ENCODE assay signal across 12 cellular contexts in genomic region chr15:80093854-80094418, GRCh38. TPM values are rescaled to one million over a fixed set of nuclear protein-coding genes. Genes with fewer than 3 reads are reported as not detected.
DNase-seq lines count a peak whose midpoint lies in the region; ATAC-seq, FAIRE-seq and TF ChIP-seq lines count a peak whose summit lies in the region.
"Had no signal": no experiment of that assay in that cellular context is flagged by ENCODE, and none has a peak within 500 bp of the region (broad histone marks: within the 10 kb centered on the region; RNA-seq: fewer than 3 reads in every experiment).

No MANE protein-coding gene starts in this region.

- H3K36me3 Mint-ChIP-seq in activated naive CD8-positive, alpha-beta T cell treated with anti-CD3 and anti-CD28 coated beads for 36 hours: peaks cover 11% of the 10 kb centered on the region

- peaks cover 0 to 17% (median 4%) of the 10 kb centered on the region in 4 donors for H3K4me1 ChIP-seq in right lobe of liver
- peaks cover 16% of the 10 kb centered on the region for H3K4me1 ChIP-seq in HepG2 (ENCODE audit: insufficient read depth, low read length)
- H3K4me1 ChIP-seq in MM.1S (ENCODE audit: low read length): no peaks in the 10 kb centered on the region

- H3K9me3 ChIP-seq in right lobe of liver (no peaks in the 10 kb centered on the region), HepG2 (ENCODE audit: low read length) (no peaks in the 10 kb centered on the region), MM.1S (replicated peaks; ENCODE audit: insufficient read depth, low read length) (no peaks in the 10 kb centered on the region)
- H3K9me3 ChIP-seq: thoracic aorta had no signal

- H3K27ac ChIP-seq in right lobe of liver: no peak overlapping the region
- H3K27ac ChIP-seq in HepG2 (ENCODE audit: extremely low read length, insufficient read depth, low read length): no peak overlapping the region
- H3K27ac ChIP-seq in MM.1S (ENCODE audit: low read length): no peak overlapping the region

- H3K27ac Mint-ChIP-seq in activated naive CD8-positive, alpha-beta T cell treated with anti-CD3 and anti-CD28 coated beads for 36 hours: peak overlapping the region; percentile 59

- POLR2A ChIA-PET in HepG2 (lab: Yijun Ruan, JAX): no interaction called here

- H3K9me3 Mint-ChIP-seq in activated naive CD8-positive, alpha-beta T cell treated with anti-CD3 and anti-CD28 coated beads for 36 hours: peaks cover under 1% of the 10 kb centered on the region
- H3K9me3 Mint-ChIP-seq: H9 had no signal

- no TSS peak for BruUV-seq in HepG2 (replicated peaks; lab: Mats Ljungman, UMichigan)

- no peaks in the 10 kb centered on the region; the same call in 1 of the 2 replicates for H3F3A ChIP-seq in MM.1S (ENCODE audit: insufficient read depth, low read length)

- H4K20me1 ChIP-seq in HepG2 (ENCODE audit: insufficient read depth, low read length) (peaks cover 44% of the 10 kb centered on the region), MM.1S (ENCODE audit: insufficient read depth, low read length) (no peaks in the 10 kb centered on the region)

- 64% methylated on average over 4 of the region's 5 CpGs for WGBS in right lobe of liver (ENCODE audit: insufficient coverage, low coverage, low lambda C conversion rate, missing lambda C conversion rate)
- 100% methylated on average over 5 of the region's 5 CpGs for WGBS in HepG2 (ENCODE audit: low lambda C conversion rate)

- intact Hi-C loops in right lobe of liver (cut with DNase I): no loop called here
- intact Hi-C loops in HepG2 (cut with micrococcal nuclease; ENCODE audit: unreplicated experiment): no loop called here
- intact Hi-C loops in left colon (cut with DNase I, micrococcal nuclease): no loop called here

- H3K27me3 ChIP-seq in right lobe of liver: no peaks in the 10 kb centered on the region
- H3K27me3 ChIP-seq in HepG2 (ENCODE audit: control insufficient read depth in 1 of 2, insufficient read depth in 2 of 2, low read length in 2 of 2): no peaks in the 10 kb centered on the region
- H3K27me3 ChIP-seq in MM.1S (replicated peaks; ENCODE audit: insufficient read depth, low read length): no peaks in the 10 kb centered on the region

- peaks cover 34% of the 10 kb centered on the region for H3K4me1 Mint-ChIP-seq in activated naive CD8-positive, alpha-beta T cell treated with anti-CD3 and anti-CD28 coated beads for 36 hours

- H3K4me2 ChIP-seq in HepG2 (ENCODE audit: low read depth, low read length) (no peak overlapping the region), MM.1S (ENCODE audit: low read depth, low read length) (no peak overlapping the region)

- no peak overlapping the region for H2AFZ ChIP-seq in HepG2 (ENCODE audit: low read length)
- H2AFZ ChIP-seq in MM.1S (ENCODE audit: low read length): no peak overlapping the region

- FAIRE-seq in HepG2 (lab: Jason Lieb, UNC): no peak

- no peak for TF ChIP-seq POLR2A in right lobe of liver (IDR thresholded peaks at IDR 0.05)
- no peak for TF ChIP-seq POLR2A in HepG2 (IDR thresholded peaks at IDR 0.05; ENCODE audit: insufficient read depth in 1 of 2, low read depth in 2 of 2, low read length in 2 of 2)

- no peaks in the 10 kb centered on the region for H3K27me3 Mint-ChIP-seq in activated naive CD8-positive, alpha-beta T cell treated with anti-CD3 and anti-CD28 coated beads for 36 hours

- DNase-seq in right lobe of liver (peak in 2 of 3 donors; percentile 35 to 55), HepG2 (ENCODE audit: low spot score) (no peak), left colon (peak; percentile 49 to 59), SW 1271 (lab: John Stamatoyannopoulos, UW) (no peak), MM.1S (no peak), globus pallidus (ENCODE audit: low spot score) (no peak)
- DNase-seq in activated naive CD8-positive, alpha-beta T cell treated with anti-CD3 and anti-CD28 coated beads for 36 hours: peak; percentile 8
- DNase-seq: EL, H9, MV-4-11 had no signal

- H3K79me2 ChIP-seq in HepG2 (ENCODE audit: insufficient read depth, low read length) (peaks cover 75% of the 10 kb centered on the region), MM.1S (ENCODE audit: low read length) (peaks cover 71% of the 10 kb centered on the region)

- CTCF ChIA-PET in HepG2 (lab: Yijun Ruan, JAX; ENCODE audit: low intra/inter-chr PET ratio, low total read pairs): no interaction called here

- no peaks in the 10 kb centered on the region for H3K9me2 ChIP-seq in MM.1S (replicated peaks; ENCODE audit: insufficient read depth, low read length)

- no peak for TF ChIP-seq RAD21 in HepG2 (CRISPR knock-in tag; IDR thresholded peaks at IDR 0.05)

- no peak overlapping the region for H3K4me3 ChIP-seq in right lobe of liver
- H3K4me3 ChIP-seq in HepG2 (replicated peaks in 1 of 3; ENCODE audit: insufficient read depth in 1 of 3, low read depth in 2 of 3, low read length in 3 of 3): no peak overlapping the region
- no peak overlapping the region for H3K4me3 ChIP-seq in MM.1S (ENCODE audit: low read length)
- H3K4me3 ChIP-seq: thoracic aorta had no signal

- TF ChIP-seq EP300 in HepG2 (IDR thresholded peaks at IDR 0.05; ENCODE audit: low read depth in 2 of 2, low read length in 2 of 2) (no peak), HepG2 (CRISPR knock-in tag; IDR thresholded peaks at IDR 0.05; ENCODE audit: borderline replicate concordance) (no peak)

- TF ChIP-seq CTCF in right lobe of liver (IDR thresholded peaks at IDR 0.05) (no peak), HepG2 (CRISPR knock-in tag; IDR thresholded peaks at IDR 0.05) (no peak), MM.1S (IDR thresholded peaks at IDR 0.05; ENCODE audit: low read length) (no peak)

- H3K9ac ChIP-seq in HepG2 (ENCODE audit: insufficient read depth, low read depth, low read length) (no peak overlapping the region), MM.1S (ENCODE audit: low read length) (no peak overlapping the region)

- ATAC-seq in right lobe of liver: peak; percentile 69 to 79 (median 74)
- ATAC-seq in HepG2: no peak
- peak; percentile 86 for ATAC-seq in left colon
- no peak for ATAC-seq in HG02870 (IDR thresholded peaks at IDR 0.05; ENCODE audit: unreplicated experiment)

- in situ Hi-C loops in HepG2 (cut with HindIII; ENCODE audit: extremely low pct_ligation_motif_present, low pct_unique_long_range_greater_than_20kb): no loop called here

- no peaks in the 10 kb centered on the region for H3K36me3 ChIP-seq in right lobe of liver
- H3K36me3 ChIP-seq in HepG2 (replicated peaks in 1 of 2; ENCODE audit: control insufficient read depth in 1 of 2, insufficient read depth in 2 of 2, low read length in 2 of 2): peaks cover 0 to 2% of the 10 kb centered on the region in 2 experiments; a peak in 1 of 5 replicates
- H3K36me3 ChIP-seq in MM.1S (replicated peaks; ENCODE audit: insufficient read depth, low read length): no peaks in the 10 kb centered on the region
- H3K36me3 ChIP-seq: thoracic aorta had no signal

- H3K4me3 Mint-ChIP-seq in activated naive CD8-positive, alpha-beta T cell treated with anti-CD3 and anti-CD28 coated beads for 36 hours: no peak overlapping the region
- H3K4me3 Mint-ChIP-seq: H9 had no signal

RNA-seq across cellular contexts. Expression of gene ZFAND6, which starts 34.5 kb away (rescaled TPM):
- total RNA-seq in right lobe of liver: 100 to 1,000 TPM in 1 of 6 experiments, 10 to 100 TPM in 5; 46.1 to 111 (median 48.9) TPM
- total RNA-seq in HepG2 (2016; rRNA removed; fragmentation: Illumina TruSeq; extraction: Trizol): 84.2 and 116 TPM in 2 replicates
- total RNA-seq in HepG2 (2016; cell fraction: cytosol; rRNA removed; fragmentation: Illumina TruSeq; extraction: Trizol; ENCODE audit: low read depth): 163 and 169 TPM in 2 replicates
- total RNA-seq in HepG2 (2016; cell fraction: insoluble cytoplasmic fraction; rRNA removed; fragmentation: Illumina TruSeq; extraction: Trizol): 84.8 and 120 TPM in 2 replicates
- 61.5 and 72.0 TPM in 2 replicates for total RNA-seq in HepG2 (2016; cell fraction: membrane; rRNA removed; fragmentation: Illumina TruSeq; extraction: Trizol)
- total RNA-seq in HepG2 (2016; cell fraction: nucleus; rRNA removed; fragmentation: Illumina TruSeq; extraction: Trizol): 53.8 and 55.3 TPM in 2 replicates
- 107 and 115 TPM in 2 replicates for polyA plus RNA-seq in HepG2 (2011; rRNA removed)
- polyA plus RNA-seq in HepG2 (2011; cell fraction: cytosol; rRNA removed): 73.1 and 90.8 TPM in 2 replicates
- 23.5 and 26.7 TPM in 2 replicates for polyA plus RNA-seq in HepG2 (2011; cell fraction: nucleus; rRNA removed)
- polyA plus RNA-seq in HepG2 (2012): 56.0 and 64.2 TPM in 2 replicates
- 14.8 and 17.1 TPM in 2 replicates for polyA plus RNA-seq in HepG2 (2016; cell fraction: cytosol; fragmentation: Illumina TruSeq; extraction: Trizol; ENCODE audit: low read depth)
- polyA plus RNA-seq in HepG2 (2016; cell fraction: insoluble cytoplasmic fraction; fragmentation: Illumina TruSeq; extraction: Trizol; ENCODE audit: low read depth): 108 and 110 TPM in 2 replicates
- 27.8 and 29.0 TPM in 2 replicates for polyA plus RNA-seq in HepG2 (2016; cell fraction: membrane; fragmentation: Illumina TruSeq; extraction: Trizol; ENCODE audit: low read depth)
- 53.6 and 59.5 TPM in 2 replicates for polyA plus RNA-seq in HepG2 (2016; cell fraction: nucleus; fragmentation: Illumina TruSeq; extraction: Trizol; ENCODE audit: insufficient read depth, low read depth)
- polyA minus RNA-seq in HepG2 (2011; rRNA and poly(A)+ RNA removed; ENCODE audit: low replicate concordance): 52.9 and 70.2 TPM in 2 replicates
- polyA minus RNA-seq in HepG2 (2011; cell fraction: cytosol; rRNA and poly(A)+ RNA removed): 77.0 and 77.7 TPM in 2 replicates
- 80.9 and 83.3 TPM in 2 replicates for polyA minus RNA-seq in HepG2 (2011; cell fraction: nucleus; rRNA and poly(A)+ RNA removed)
- 10 to 100 TPM; 25.5 to 28.7 TPM for total RNA-seq in activated naive CD8-positive, alpha-beta T cell treated with anti-CD3 and anti-CD28 coated beads for 36 hours
- total RNA-seq in left colon: 10 to 100 TPM; 66.7 to 87.1 TPM

RNA-seq across cellular contexts. Expression of gene FAH, which starts 58.9 kb away (rescaled TPM):
- 100 to 1,000 TPM; 164 to 250 (median 219) TPM for total RNA-seq in right lobe of liver
- 75.0 and 94.1 TPM in 2 replicates for total RNA-seq in HepG2 (2016; rRNA removed; fragmentation: Illumina TruSeq; extraction: Trizol)
- 27.3 and 29.8 TPM in 2 replicates for total RNA-seq in HepG2 (2016; cell fraction: cytosol; rRNA removed; fragmentation: Illumina TruSeq; extraction: Trizol; ENCODE audit: low read depth)
- total RNA-seq in HepG2 (2016; cell fraction: insoluble cytoplasmic fraction; rRNA removed; fragmentation: Illumina TruSeq; extraction: Trizol): 73.4 and 102 TPM in 2 replicates
- total RNA-seq in HepG2 (2016; cell fraction: membrane; rRNA removed; fragmentation: Illumina TruSeq; extraction: Trizol): 34.1 and 35.6 TPM in 2 replicates
- 43.8 and 46.1 TPM in 2 replicates for total RNA-seq in HepG2 (2016; cell fraction: nucleus; rRNA removed; fragmentation: Illumina TruSeq; extraction: Trizol)
- 36.6 and 52.3 TPM in 2 replicates for polyA plus RNA-seq in HepG2 (2011; rRNA removed)
- polyA plus RNA-seq in HepG2 (2011; cell fraction: cytosol; rRNA removed): 38.0 and 43.2 TPM in 2 replicates
- polyA plus RNA-seq in HepG2 (2011; cell fraction: nucleus; rRNA removed): 56.1 and 84.1 TPM in 2 replicates
- 47.4 and 51.9 TPM in 2 replicates for polyA plus RNA-seq in HepG2 (2012)
- 29.3 and 29.7 TPM in 2 replicates for polyA plus RNA-seq in HepG2 (2016; cell fraction: cytosol; fragmentation: Illumina TruSeq; extraction: Trizol; ENCODE audit: low read depth)
- polyA plus RNA-seq in HepG2 (2016; cell fraction: insoluble cytoplasmic fraction; fragmentation: Illumina TruSeq; extraction: Trizol; ENCODE audit: low read depth): 90.8 and 98.1 TPM in 2 replicates
- 27.0 and 31.7 TPM in 2 replicates for polyA plus RNA-seq in HepG2 (2016; cell fraction: membrane; fragmentation: Illumina TruSeq; extraction: Trizol; ENCODE audit: low read depth)
- polyA plus RNA-seq in HepG2 (2016; cell fraction: nucleus; fragmentation: Illumina TruSeq; extraction: Trizol; ENCODE audit: insufficient read depth, low read depth): 51.2 and 62.5 TPM in 2 replicates
- polyA minus RNA-seq in HepG2 (2011; rRNA and poly(A)+ RNA removed; ENCODE audit: low replicate concordance): 32.6 and 139 TPM in 2 replicates
- polyA minus RNA-seq in HepG2 (2011; cell fraction: cytosol; rRNA and poly(A)+ RNA removed): 38.0 and 39.1 TPM in 2 replicates
- polyA minus RNA-seq in HepG2 (2011; cell fraction: nucleus; rRNA and poly(A)+ RNA removed): 33.9 and 43.5 TPM in 2 replicates
- total RNA-seq in activated naive CD8-positive, alpha-beta T cell treated with anti-CD3 and anti-CD28 coated beads for 36 hours: 10 to 100 TPM; 45.0 to 49.0 TPM
- 10 to 100 TPM; 20.5 to 22.4 TPM for total RNA-seq in left colon

Comparison
In these comparisons a context has a peak if more than half of its experiments do, and no peak if none do; other contexts are left out.
1. ATAC-seq: peak in right lobe of liver (4 of 4) and left colon (single experiment); none in HepG2 (single experiment) and HG02870 (single experiment).
2. DNase-seq: peak in right lobe of liver (2 of 3), activated naive CD8-positive, alpha-beta T cell treated with anti-CD3 and anti-CD28 coated beads for 36 hours (single experiment) and left colon (2 of 2); none in HepG2 (single experiment), SW 1271 (0 of 2), MM.1S (single experiment) and globus pallidus (single experiment).